Comparison of ENCODE assay signal across 15 cellular contexts in genomic region chr22:37185646-37186227, GRCh38. TPM values are rescaled to one million over a fixed set of nuclear protein-coding genes. Genes with fewer than 3 reads are reported as not detected.
DNase-seq lines count a peak whose midpoint lies in the region; ATAC-seq, FAIRE-seq and TF ChIP-seq lines count a peak whose summit lies in the region.
"Had no signal": no experiment of that assay in that cellular context is flagged by ENCODE, and none has a peak within 500 bp of the region (broad histone marks: within the 10 kb centered on the region; RNA-seq: fewer than 3 reads in every experiment).

No MANE protein-coding gene starts in this region.

- H2AFZ ChIP-seq in DND-41 (ENCODE audit: low read depth, low read length) = no peak overlapping the region

- H3K4me1 ChIP-seq in DND-41 (ENCODE audit: insufficient read depth, low read length) = peaks cover 18% of the 10 kb centered on the region

- H3K4me1 Mint-ChIP-seq in CD14-positive monocyte = peaks cover 16% of the 10 kb centered on the region
- H3K4me1 Mint-ChIP-seq in neural crest cell = peaks cover 31% of the 10 kb centered on the region

- no peak overlapping the region for H3K9ac ChIP-seq in DND-41 (ENCODE audit: low read depth, low read length)

- ATAC-seq in DND-41 (ENCODE audit: insufficient read depth, low read depth) (peak; percentile 5; the same call in 1 of the 3 replicates), HG02852 (IDR thresholded peaks at IDR 0.05; ENCODE audit: unreplicated experiment) (no peak), HG02884 (IDR thresholded peaks at IDR 0.05; ENCODE audit: unreplicated experiment) (no peak)

- H4K20me1 ChIP-seq in DND-41 (ENCODE audit: insufficient read depth, low read length) = no peaks in the 10 kb centered on the region

- no peak overlapping the region for H3K27ac ChIP-seq in DND-41 (ENCODE audit: low read length)
- H3K27ac ChIP-seq: pancreas had no signal

- no peak overlapping the region for H3K4me3 ChIP-seq in DND-41 (ENCODE audit: low read depth in 1 of 2, low read length in 2 of 2)
- no peak overlapping the region for H3K4me3 ChIP-seq in bronchial epithelial cell (ENCODE audit: low read depth, low read length)
- H3K4me3 ChIP-seq: breast epithelium, pancreas had no signal

- H3K9me3 ChIP-seq in DND-41 (ENCODE audit: insufficient read depth, low read length, severe bottlenecking) = no peaks in the 10 kb centered on the region
- H3K9me3 ChIP-seq: breast epithelium, pancreas had no signal

- H3K36me3 Mint-ChIP-seq in CD14-positive monocyte (no peaks in the 10 kb centered on the region), neural crest cell (ENCODE audit: low read depth) (peaks cover 6% of the 10 kb centered on the region)

- H3K36me3 ChIP-seq in DND-41 (ENCODE audit: insufficient read depth, low read length) (no peaks in the 10 kb centered on the region), bronchial epithelial cell (ENCODE audit: control insufficient read depth, insufficient read depth, low read length) (peaks cover 4% of the 10 kb centered on the region)
- H3K36me3 ChIP-seq: breast epithelium, pancreas had no signal

- H3K4me3 Mint-ChIP-seq in CD14-positive monocyte (no peak overlapping the region), neural crest cell (peak overlapping the region; percentile 82)

- no peak overlapping the region for H3K4me2 ChIP-seq in DND-41 (ENCODE audit: insufficient read depth, low read length)

- H3K27ac Mint-ChIP-seq in CD14-positive monocyte = no peak overlapping the region
- H3K27ac Mint-ChIP-seq in neural crest cell (ENCODE audit: unreplicated experiment) = peak overlapping the region; percentile 53

- DNase-seq in CD14-positive monocyte (ENCODE audit: low spot score) (peak; percentile 17), DND-41 (no peak), bronchial epithelial cell (ENCODE audit: low read depth) (no peak), neural crest cell (ENCODE audit: low read depth, low spot score) (no peak), 8988T (no peak)
- DNase-seq: activated effector memory CD4-positive, alpha-beta T cell treated with Interleukin-2 at 50 U/mL for 16 hours; C1 segment of cervical spinal cord; NCI-H526 treated with DMSO at 0.1 percent for 48 hours had no signal

- peak; percentile 75 for FAIRE-seq in bronchial epithelial cell (lab: Jason Lieb, UNC)
- FAIRE-seq: pancreas had no signal

- H3K9me3 Mint-ChIP-seq in CD14-positive monocyte = peaks cover 0 to 3% (median 0%) of the 10 kb centered on the region in 7 donors
- H3K9me3 Mint-ChIP-seq in neural crest cell = no peaks in the 10 kb centered on the region
- H3K9me3 Mint-ChIP-seq: T-helper 1 cell treated with Interleukin-12 subunit alpha and Interleukin-12 subunit beta and Interleukin-4 antibody, amounts not matched to agents 30 μg/mL and 1 μg/mL, for 36 hours had no signal

- H3K79me2 ChIP-seq in DND-41 (ENCODE audit: insufficient read depth, low read length) = no peaks in the 10 kb centered on the region

- intact Hi-C loops in CD14-positive monocyte (cut with micrococcal nuclease) = no loop called here

- peaks cover 9 to 17% (median 14%) of the 10 kb centered on the region in 3 donors for H3K27me3 Mint-ChIP-seq in CD14-positive monocyte (ENCODE audit: low read depth in 3 of 3)
- no peaks in the 10 kb centered on the region for H3K27me3 Mint-ChIP-seq in neural crest cell (ENCODE audit: low read depth)

- H3K27me3 ChIP-seq in DND-41 (ENCODE audit: insufficient read depth, low read length, poor library complexity) (no peaks in the 10 kb centered on the region), bronchial epithelial cell (ENCODE audit: control insufficient read depth, insufficient read depth, low read length) (no peaks in the 10 kb centered on the region)
- H3K27me3 ChIP-seq: breast epithelium, pancreas had no signal

- TF ChIP-seq CTCF in CD14-positive monocyte (IDR thresholded peaks at IDR 0.05) (no peak), DND-41 (IDR thresholded peaks at IDR 0.05; ENCODE audit: borderline replicate concordance, extremely low read depth, low read length, poor library complexity, severe bottlenecking) (no peak), bronchial epithelial cell (IDR thresholded peaks at IDR 0.05; ENCODE audit: insufficient read depth, low read length, severe bottlenecking) (no peak), neural crest cell (conservative IDR thresholded peaks at IDR 0.05) (no peak)

RNA-seq across cellular contexts. Expression of gene C1QTNF6, which starts 2.3 kb away (rescaled TPM):
- polyA plus RNA-seq in CD14-positive monocyte = under 1 TPM; 0.14 to 0.24 TPM
- 2.9 and 4.1 TPM in 2 replicates for total RNA-seq in bronchial epithelial cell
- total RNA-seq in neural crest cell = 13.6 TPM in 2 replicates

RNA-seq across cellular contexts. Expression of gene SSTR3, which starts 26.5 kb away (rescaled TPM):
- not detected for polyA plus RNA-seq in CD14-positive monocyte
- total RNA-seq in bronchial epithelial cell (not detected in 2 replicates), neural crest cell (0.09 TPM in 2 replicates)
- total RNA-seq: breast epithelium, M059J, mesenteric fat pad had no signal

RNA-seq across cellular contexts. Expression of gene IL2RB, which starts 36.0 kb away (rescaled TPM):
- polyA plus RNA-seq in CD14-positive monocyte = 1 to 10 TPM in 1 of 2 donors, under 1 TPM in 1; 0.60 to 1.7 TPM
- total RNA-seq in bronchial epithelial cell (not detected in 2 replicates), neural crest cell (0.50 and 0.56 TPM in 2 replicates)

RNA-seq across cellular contexts. Expression of gene RAC2, which starts 58.3 kb away (rescaled TPM):
- 100 to 1,000 TPM; 360 to 529 TPM for polyA plus RNA-seq in CD14-positive monocyte
- 2.6 and 6.3 TPM in 2 replicates for total RNA-seq in bronchial epithelial cell
- total RNA-seq in neural crest cell = 0.21 TPM in 1 of 2 replicates, not detected in the other
